In genomic region chr3:160168290-160168689, GRCh38 we compare ENCODE assay signal across 27 cellular contexts. TPM values are rescaled to one million over a fixed set of nuclear protein-coding genes. Genes with fewer than 3 reads are reported as not detected.
"Had no signal": no experiment of that assay in that cellular context is flagged by ENCODE, and none has a peak within 500 bp of the region (broad histone marks: within the 10 kb centered on the region; RNA-seq: fewer than 3 reads in every experiment).

No MANE protein-coding gene starts in this region.

- H3K27me3 ChIP-seq: esophagus muscularis mucosa, suprapubic skin, tibial artery, upper lobe of right lung had no signal

- FAIRE-seq: bronchial epithelial cell, colon had no signal

- H3K27ac ChIP-seq: esophagus muscularis mucosa, left ventricle myocardium inferior, suprapubic skin, tibial artery, upper lobe of right lung had no signal

- H3K4me1 Mint-ChIP-seq: central memory CD8-positive, alpha-beta T cell had no signal

- H3K9me3 Mint-ChIP-seq: activated CD4-positive, alpha-beta memory T cell treated with anti-CD3 and anti-CD28 coated beads, Interleukin-2, amount 10 ng/mL, durations not matched to agents 7 days and 5 days; activated CD4-positive, alpha-beta T cell treated with anti-CD3 and anti-CD28 coated beads, Interleukin-2, amount 10 ng/mL, durations not matched to agents 7 days and 5 days; activated T-cell treated with anti-CD3 and anti-CD28 coated beads, Interleukin-2, amount 50 U/mL, for 24 hours; central memory CD8-positive, alpha-beta T cell; mesothelial cell of epicardium had no signal

- H3K9me3 ChIP-seq: esophagus muscularis mucosa, left ventricle myocardium inferior, suprapubic skin, tibial artery, upper lobe of right lung had no signal

- ATAC-seq: naive thymus-derived CD4-positive, alpha-beta T cell; sciatic nerve; T-helper 17 cell; upper lobe of right lung had no signal

- H3K4me3 Mint-ChIP-seq: activated CD4-positive, alpha-beta memory T cell treated with anti-CD3 and anti-CD28 coated beads, Interleukin-2, amount 10 ng/mL, durations not matched to agents 7 days and 5 days; activated CD4-positive, alpha-beta T cell treated with anti-CD3 and anti-CD28 coated beads, Interleukin-2, amount 10 ng/mL, durations not matched to agents 7 days and 5 days; activated T-cell treated with anti-CD3 and anti-CD28 coated beads, Interleukin-2, amount 50 U/mL, for 24 hours; central memory CD8-positive, alpha-beta T cell; mesothelial cell of epicardium; naive thymus-derived CD4-positive, alpha-beta T cell; T-helper 17 cell had no signal

- H3K4me1 ChIP-seq: esophagus muscularis mucosa, left ventricle myocardium inferior, suprapubic skin, tibial artery, upper lobe of right lung had no signal

- H3K36me3 ChIP-seq: esophagus muscularis mucosa, left ventricle myocardium inferior, suprapubic skin, tibial artery, upper lobe of right lung had no signal

- DNase-seq: activated CD4-positive, alpha-beta memory T cell treated with anti-CD3 and anti-CD28 coated beads, Interleukin-2, amount 10 ng/mL, durations not matched to agents 7 days and 5 days; activated CD4-positive, alpha-beta T cell treated with anti-CD3 and anti-CD28 coated beads, Interleukin-2, amount 10 ng/mL, durations not matched to agents 7 days and 5 days; activated CD4-positive, CD25-positive, alpha-beta regulatory T cell treated with anti-CD3 and anti-CD28 coated beads, Interleukin-2, amount 50 U/mL, for 72 hours; activated CD8-positive, alpha-beta memory T cell treated with anti-CD3 and anti-CD28 coated beads, Interleukin-2, amount 50 U/mL, for 48 hours; activated gamma-delta T cell treated with Interleukin-2 at 50 U/mL for 16 hours; activated naive CD4-positive, alpha-beta T cell treated with anti-CD3 and anti-CD28 coated beads, Interleukin-2, amount 50 U/mL, for 16 hours; activated T-cell treated with anti-CD3 and anti-CD28 coated beads, Interleukin-2, amount 50 U/mL, for 24 hours; dermis blood vessel endothelial cell; effector CD4-positive, alpha-beta T cell; foreskin melanocyte; left ventricle myocardium inferior; naive thymus-derived CD4-positive, alpha-beta T cell; posterior cingulate gyrus; stimulated activated CD4-positive, alpha-beta T cell treated with anti-CD3 and anti-CD28 coated beads, Interleukin-15, amount 100 ng/mL, for 24 hours; stimulated activated CD4-positive, alpha-beta T cell treated with anti-CD3 and anti-CD28 coated beads, Interleukin-2, amount 100 ng/mL, for 24 hours; stimulated activated naive CD4-positive, alpha-beta T cell; T-helper 17 cell; tibial artery; upper lobe of right lung had no signal

- H3K36me3 Mint-ChIP-seq: mesothelial cell of epicardium; naive thymus-derived CD4-positive, alpha-beta T cell had no signal

- H3K27ac Mint-ChIP-seq: activated CD4-positive, alpha-beta memory T cell treated with anti-CD3 and anti-CD28 coated beads, Interleukin-2, amount 10 ng/mL, durations not matched to agents 7 days and 5 days; activated CD4-positive, alpha-beta T cell treated with anti-CD3 and anti-CD28 coated beads, Interleukin-2, amount 10 ng/mL, durations not matched to agents 7 days and 5 days; activated T-cell treated with anti-CD3 and anti-CD28 coated beads, Interleukin-2, amount 50 U/mL, for 24 hours; mesothelial cell of epicardium; naive thymus-derived CD4-positive, alpha-beta T cell; T-helper 17 cell had no signal

- H3K4me3 ChIP-seq: esophagus muscularis mucosa, left ventricle myocardium inferior, suprapubic skin, tibial artery, upper lobe of right lung had no signal

- H3K27me3 Mint-ChIP-seq: activated T-cell treated with anti-CD3 and anti-CD28 coated beads, Interleukin-2, amount 50 U/mL, for 24 hours had no signal

RNA-seq across cellular contexts. Expression of gene C3orf80, which starts 56.9 kb away (rescaled TPM):
- total RNA-seq: activated CD4-positive, alpha-beta T cell treated with anti-CD3 and anti-CD28 coated beads, Interleukin-2, amount 10 ng/mL, durations not matched to agents 7 days and 5 days; bronchial epithelial cell; dermis blood vessel endothelial cell; glomerular endothelial cell; mesothelial cell of epicardium; T-helper 17 cell had no signal
- polyA plus RNA-seq: naive thymus-derived CD4-positive, alpha-beta T cell had no signal
